In the genomic region with DNA sequence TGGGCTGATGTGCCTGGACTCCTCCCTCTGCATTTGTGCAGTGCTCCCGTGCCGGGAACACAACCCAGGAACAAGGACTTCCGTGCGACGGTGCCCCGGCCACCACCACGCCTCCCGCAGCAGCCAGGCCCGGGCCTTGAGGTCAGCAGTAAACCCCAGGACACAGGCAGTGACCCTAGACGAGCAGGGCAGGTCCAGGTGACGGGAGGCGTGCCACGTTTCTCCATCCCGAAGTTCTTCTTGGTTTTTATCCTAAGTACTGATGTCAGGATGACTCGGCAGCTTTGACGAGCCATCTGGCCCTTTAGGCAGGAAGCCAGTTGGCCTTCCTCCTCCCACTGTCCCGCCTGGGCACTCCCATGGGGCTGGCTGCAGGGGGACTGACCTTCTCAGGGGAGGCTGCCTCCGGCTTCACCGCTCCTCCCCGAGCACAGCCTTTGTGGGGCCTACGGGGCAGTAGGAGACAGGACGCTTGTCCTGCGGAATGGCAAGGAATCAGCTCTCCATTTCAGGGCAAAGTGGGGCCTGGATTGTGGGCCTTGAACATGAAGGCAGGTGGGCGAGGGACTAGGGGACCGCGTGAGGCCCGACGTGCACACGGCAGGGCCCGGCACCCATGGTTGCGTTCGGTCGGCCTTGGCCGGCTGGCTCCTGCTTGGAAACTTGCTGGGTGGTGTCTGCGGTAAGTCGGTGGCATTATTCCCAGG, we compare ENCODE assay signal across 13 cellular contexts.
DNase-seq lines count a peak whose midpoint lies in the region; ATAC-seq and TF ChIP-seq lines count a peak whose summit lies in the region.
"Had no signal": no experiment of that assay in that cellular context is flagged by ENCODE, and none has a peak within 500 bp of the region (broad histone marks: within the 10 kb centered on the region; RNA-seq: fewer than 3 reads in every experiment).

No MANE protein-coding gene starts in this region.

- H3K4me3 ChIP-seq in SK-N-SH (ENCODE audit: low read depth in 2 of 2, low read length in 1 of 2) (no peak overlapping the region), skeletal muscle tissue (ENCODE audit: low read length in 3 of 3) (peak overlapping the region in 2 of 3 donors; percentile 31 to 45)
- H3K4me3 ChIP-seq: skin epidermis had no signal

- H3K27me3 ChIP-seq in SK-N-SH (ENCODE audit: insufficient read depth) (no peaks in the 10 kb centered on the region), skeletal muscle tissue (ENCODE audit: control insufficient read depth in 3 of 3, insufficient read depth in 3 of 3, low read length in 3 of 3) (peaks cover 7 to 32% (median 18%) of the 10 kb centered on the region in 3 donors)

- H3K9me3 ChIP-seq in SK-N-SH, result no peaks in the 10 kb centered on the region
- H3K9me3 ChIP-seq in skeletal muscle tissue (ENCODE audit: control insufficient read depth in 3 of 3, low read length in 3 of 3), result no peaks in the 10 kb centered on the region

- POLR2A ChIA-PET in SK-N-SH (lab: Yijun Ruan, JAX), result no interaction called here

- no peaks in the 10 kb centered on the region for H4K20me1 ChIP-seq in SK-N-SH (ENCODE audit: insufficient read depth)

- intact Hi-C loops in Right ventricle myocardium superior (cut with DNase I), result no loop called here

- H3K27ac ChIP-seq in SK-N-SH (ENCODE audit: low read depth in 2 of 2, low read length in 1 of 2), result no peak overlapping the region
- H3K27ac ChIP-seq in skeletal muscle tissue (ENCODE audit: low read depth, low read length), result no peak overlapping the region
- H3K27ac ChIP-seq: skin epidermis had no signal

- no peak for DNase-seq in SK-N-SH
- peak; percentile 32 for DNase-seq in UCSD-AML1 (lab: John Stamatoyannopoulos, UW; ENCODE audit: unreplicated experiment)
- DNase-seq in Right ventricle myocardium superior, result peak; percentile 74
- no peak for DNase-seq in SW480 (ENCODE audit: low spot score)
- no peak for DNase-seq in AML-193 (lab: John Stamatoyannopoulos, UW)
- DNase-seq in T-helper 2 cell, result no peak
- DNase-seq: ACHN; activated CD4-positive, CD25-positive, alpha-beta regulatory T cell treated with anti-CD3 and anti-CD28 coated beads, Interleukin-2, amount 50 U/mL, for 72 hours; Kasumi-1 had no signal

- H3K4me2 ChIP-seq in SK-N-SH, result no peak overlapping the region

- H3K36me3 ChIP-seq in SK-N-SH (replicated peaks in 1 of 2; ENCODE audit: control insufficient read depth in 1 of 2, insufficient read depth in 2 of 2, low read length in 1 of 2) (no peaks in the 10 kb centered on the region), skeletal muscle tissue (ENCODE audit: control insufficient read depth in 3 of 3, insufficient read depth in 3 of 3, low read length in 3 of 3) (no peaks in the 10 kb centered on the region)

- H2AFZ ChIP-seq in SK-N-SH (ENCODE audit: low read depth), result no peak overlapping the region

- no peak for TF ChIP-seq EP300 in SK-N-SH (IDR thresholded peaks at IDR 0.05; ENCODE audit: borderline replicate concordance in 1 of 2, low read depth in 1 of 2, low read length in 1 of 2)

- WGBS in SK-N-SH (ENCODE audit: low lambda C conversion rate), result 88% methylated on average over 31 of the region's 36 CpGs

- no peak for ATAC-seq in SK-N-SH treated with all-trans-retinoic acid at 6 μM for 48 hours
- peak; percentile 51 for ATAC-seq in Right ventricle myocardium superior (ENCODE audit: poor library complexity)
- ATAC-seq: left colon had no signal

- no peak for TF ChIP-seq RAD21 in SK-N-SH (IDR thresholded peaks at IDR 0.05; ENCODE audit: low read length)

- no peak overlapping the region for H3K9ac ChIP-seq in SK-N-SH
- peak overlapping the region in 1 of 3 donors; percentile 16 for H3K9ac ChIP-seq in skeletal muscle tissue (ENCODE audit: low read depth in 1 of 3, low read length in 3 of 3)

- H3K4me1 ChIP-seq in SK-N-SH (ENCODE audit: control insufficient read depth in 1 of 2, insufficient read depth in 2 of 2, low read depth in 1 of 2, low read length in 1 of 2) (peaks cover 0 to 5% of the 10 kb centered on the region in 2 experiments; a peak in 1 of 4 replicates), skeletal muscle tissue (ENCODE audit: control insufficient read depth in 3 of 3, insufficient read depth in 3 of 3, low read length in 3 of 3) (peaks cover 18 to 30% (median 25%) of the 10 kb centered on the region in 3 donors)

- CTCF ChIA-PET in SK-N-SH (lab: Yijun Ruan, JAX), result no interaction called here

- no peaks in the 10 kb centered on the region for H3K9me2 ChIP-seq in SK-N-SH

- no peak for TF ChIP-seq CTCF in SK-N-SH (IDR thresholded peaks at IDR 0.05)

- no peaks in the 10 kb centered on the region for H3K79me2 ChIP-seq in SK-N-SH (ENCODE audit: insufficient read depth)

- H3F3A ChIP-seq in SK-N-SH (replicated peaks; ENCODE audit: insufficient read depth), result peaks cover 3% of the 10 kb centered on the region

TF ChIP-seq in SK-N-SH, 30 proteins besides CTCF, POLR2A, EP300 and RAD21 (continues in another document):
- TF ChIP-seq, protein P1, sequence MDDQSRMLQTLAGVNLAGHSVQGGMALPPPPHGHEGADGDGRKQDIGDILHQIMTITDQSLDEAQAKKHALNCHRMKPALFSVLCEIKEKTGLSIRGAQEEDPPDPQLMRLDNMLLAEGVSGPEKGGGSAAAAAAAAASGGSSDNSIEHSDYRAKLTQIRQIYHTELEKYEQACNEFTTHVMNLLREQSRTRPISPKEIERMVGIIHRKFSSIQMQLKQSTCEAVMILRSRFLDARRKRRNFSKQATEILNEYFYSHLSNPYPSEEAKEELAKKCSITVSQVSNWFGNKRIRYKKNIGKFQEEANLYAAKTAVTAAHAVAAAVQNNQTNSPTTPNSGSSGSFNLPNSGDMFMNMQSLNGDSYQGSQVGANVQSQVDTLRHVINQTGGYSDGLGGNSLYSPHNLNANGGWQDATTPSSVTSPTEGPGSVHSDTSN (IDR thresholded peaks at IDR 0.05), result peak; percentile 18; the same call in 1 of the 2 replicates
- TF ChIP-seq MXI1 (IDR thresholded peaks at IDR 0.05; ENCODE audit: low read depth, low read length) (no peak), ELF1 (IDR thresholded peaks at IDR 0.05) (no peak), EZH2phosphoT487 (IDR thresholded peaks at IDR 0.05; ENCODE audit: borderline replicate concordance, low read depth) (no peak), MAX (IDR thresholded peaks at IDR 0.05; ENCODE audit: low read depth) (no peak)

TF ChIP-seq in SK-N-SH treated with all-trans-retinoic acid at 6 μM for 48 hours, 23 proteins besides CTCF, POLR2A, EP300 and RAD21:
- no peak for TF ChIP-seq GLIS3 (CRISPR knock-in tag; IDR thresholded peaks at IDR 0.05)

Comparison
In these comparisons a context has a peak if more than half of its experiments do, and no peak if none do; other contexts are left out.
1. DNase-seq: peak in UCSD-AML1 (single experiment) and Right ventricle myocardium superior (single experiment); none in SK-N-SH (single experiment), SW480 (single experiment), AML-193 (0 of 2) and T-helper 2 cell (0 of 5).
2. H3K4me3 ChIP-seq: peak in skeletal muscle tissue (2 of 3); none in SK-N-SH (0 of 2).